In the genomic region with DNA sequence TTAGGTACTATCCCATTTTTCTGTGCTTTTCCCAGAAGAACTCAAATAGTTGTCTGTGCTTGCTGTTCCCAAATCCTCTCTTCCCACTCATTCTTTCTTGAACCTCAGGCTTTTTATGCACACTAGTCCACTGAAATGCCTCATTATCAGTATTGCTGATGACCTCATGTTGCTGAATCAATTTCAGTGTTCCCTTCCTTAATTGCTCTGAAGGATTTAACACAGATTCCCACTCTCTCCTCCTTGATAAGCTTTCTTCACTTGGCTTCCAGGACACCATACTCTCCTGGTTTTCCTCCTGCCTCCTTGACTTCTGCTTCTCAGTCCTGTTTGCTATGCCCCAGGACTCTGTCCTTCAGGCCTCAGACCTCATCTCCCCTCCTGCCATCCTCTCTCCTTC, we compare ENCODE assay signal across 27 cellular contexts.
"Had no signal": no experiment of that assay in that cellular context is flagged by ENCODE, and none has a peak within 500 bp of the region (broad histone marks: within the 10 kb centered on the region; RNA-seq: fewer than 3 reads in every experiment).

No MANE protein-coding gene starts in this region.

- DNase-seq: activated CD4-positive, alpha-beta memory T cell treated with anti-CD3 and anti-CD28 coated beads for 36 hours; activated CD4-positive, alpha-beta T cell treated with anti-CD3 and anti-CD28 coated beads, Interleukin-2, amount 10 ng/mL, durations not matched to agents 24 days and 14 days; activated CD8-positive, alpha-beta memory T cell treated with anti-CD3 and anti-CD28 coated beads, Interleukin-2, amount 10 ng/mL, durations not matched to agents 7 days and 5 days; activated effector memory CD4-positive, alpha-beta T cell treated with Interleukin-2 at 50 U/mL for 16 hours; activated naive CD4-positive, alpha-beta T cell treated with Interleukin-2 at 50 U/mL for 16 hours; activated T-cell treated with anti-CD3 and anti-CD28 coated beads, Interleukin-2, amount 50 U/mL, for 48 hours; amniotic stem cell; caudate nucleus; cortex of kidney; foreskin keratinocyte; heart left ventricle; kidney glomerular epithelial cell; lower lobe of right lung; mesenchymal stem cell; ovary; right lobe of liver; stimulated activated CD4-positive, alpha-beta T cell treated with anti-CD3 and anti-CD28 coated beads, Interleukin-4, amount 100 ng/mL, for 24 hours; SW 1271; T-helper 9 cell; WERI-Rb-1 had no signal

- H3K27ac Mint-ChIP-seq: activated CD4-positive, alpha-beta memory T cell treated with anti-CD3 and anti-CD28 coated beads for 36 hours; activated CD8-positive, alpha-beta memory T cell treated with anti-CD3 and anti-CD28 coated beads, Interleukin-2, amount 10 ng/mL, durations not matched to agents 7 days and 5 days; activated naive CD8-positive, alpha-beta T cell; progenitor cell of endocrine pancreas; stimulated activated memory B cell treated with anti-CD40 and anti-IgM and Interleukin-4, amounts not matched to agents 10 μg/mL and 1 μg/mL and 100 μg/mL, for 72 hours; T-helper 1 cell treated with Interleukin-12 subunit alpha and Interleukin-12 subunit beta and Interleukin-4 antibody, amounts not matched to agents 30 μg/mL and 1 μg/mL, for 36 hours had no signal

- ATAC-seq: activated CD4-positive, CD25-positive, alpha-beta regulatory T cell treated with anti-CD3 and anti-CD28 coated beads, Interleukin-2, amount 50 U/mL, for 24 hours; activated CD8-positive, alpha-beta memory T cell treated with anti-CD3 and anti-CD28 coated beads, Interleukin-2, amount 10 ng/mL, durations not matched to agents 7 days and 5 days; esophagus mucosa; foreskin keratinocyte; heart left ventricle; left lobe of liver; lower lobe of right lung; right lobe of liver; stimulated activated memory B cell treated with anti-CD40 and anti-IgM and Interleukin-4, amounts not matched to agents 10 μg/mL and 1 μg/mL and 100 μg/mL, for 72 hours had no signal

- H3K27me3 Mint-ChIP-seq: activated CD4-positive, alpha-beta memory T cell treated with anti-CD3 and anti-CD28 coated beads for 36 hours; activated CD4-positive, alpha-beta T cell treated with anti-CD3 and anti-CD28 coated beads, Interleukin-2, amount 10 ng/mL, durations not matched to agents 24 days and 14 days; activated CD8-positive, alpha-beta memory T cell treated with anti-CD3 and anti-CD28 coated beads, Interleukin-2, amount 10 ng/mL, durations not matched to agents 7 days and 5 days; activated naive CD8-positive, alpha-beta T cell; progenitor cell of endocrine pancreas; stimulated activated memory B cell treated with anti-CD40 and anti-IgM and Interleukin-4, amounts not matched to agents 10 μg/mL and 1 μg/mL and 100 μg/mL, for 72 hours had no signal

- H3K4me3 Mint-ChIP-seq: activated CD4-positive, alpha-beta memory T cell treated with anti-CD3 and anti-CD28 coated beads for 36 hours; activated CD4-positive, alpha-beta T cell treated with anti-CD3 and anti-CD28 coated beads, Interleukin-2, amount 10 ng/mL, durations not matched to agents 24 days and 14 days; activated CD8-positive, alpha-beta memory T cell treated with anti-CD3 and anti-CD28 coated beads, Interleukin-2, amount 10 ng/mL, durations not matched to agents 7 days and 5 days; activated naive CD8-positive, alpha-beta T cell; stimulated activated memory B cell treated with anti-CD40 and anti-IgM and Interleukin-4, amounts not matched to agents 10 μg/mL and 1 μg/mL and 100 μg/mL, for 72 hours; T-helper 1 cell treated with Interleukin-12 subunit alpha and Interleukin-12 subunit beta and Interleukin-4 antibody, amounts not matched to agents 30 μg/mL and 1 μg/mL, for 36 hours had no signal
